39 cellular contexts compared by ENCODE assay signal in genomic region chr1:85748120-85748519, GRCh38.
"Had no signal": no experiment of that assay in that cellular context is flagged by ENCODE, and none has a peak within 500 bp of the region (broad histone marks: within the 10 kb centered on the region; RNA-seq: fewer than 3 reads in every experiment).

No MANE protein-coding gene starts in this region.

- DNase-seq: activated B cell treated with CpG ODN at 0.5 μM for 24 hours; activated CD4-positive, alpha-beta memory T cell treated with anti-CD3 and anti-CD28 coated beads for 36 hours; activated CD4-positive, alpha-beta T cell treated with anti-CD3 and anti-CD28 coated beads for 4 hours; activated CD4-positive, alpha-beta T cell treated with anti-CD3 and anti-CD28 coated beads, Interleukin-2, amount 10 ng/mL, durations not matched to agents 24 days and 14 days; activated CD4-positive, alpha-beta T cell treated with anti-CD3 and anti-CD28 coated beads, Interleukin-2, amount 50 U/mL, for 1 hour; activated CD4-positive, alpha-beta T cell treated with anti-CD3 and anti-CD28 coated beads, Interleukin-2, amount 50 U/mL, for 4 hours; activated CD4-positive, CD25-positive, alpha-beta regulatory T cell treated with anti-CD3 and anti-CD28 coated beads, Interleukin-2, amount 50 U/mL, for 72 hours; activated CD8-positive, alpha-beta memory T cell treated with anti-CD3 and anti-CD28 coated beads, Interleukin-2, amount 50 U/mL, for 4 hours; activated CD8-positive, alpha-beta T cell treated with anti-CD3 and anti-CD28 coated beads for 36 hours; activated effector memory CD4-positive, alpha-beta T cell treated with anti-CD3 and anti-CD28 coated beads, Interleukin-2, amount 50 U/mL, for 16 hours; activated gamma-delta T cell treated with Interleukin-2 at 50 U/mL for 16 hours; activated naive CD4-positive, alpha-beta T cell; activated naive CD4-positive, alpha-beta T cell treated with anti-CD3 and anti-CD28 coated beads for 36 hours; activated naive CD4-positive, alpha-beta T cell treated with anti-CD3 and anti-CD28 coated beads, Interleukin-2, amount 50 U/mL, for 16 hours; activated naive CD8-positive, alpha-beta T cell treated with anti-CD3 and anti-CD28 coated beads for 36 hours; activated T-cell treated with anti-CD3 and anti-CD28 coated beads for 4 hours; activated T-cell treated with anti-CD3 and anti-CD28 coated beads, Interleukin-2, amount 50 U/mL, for 1 hour; activated T-cell treated with anti-CD3 and anti-CD28 coated beads, Interleukin-2, amount 50 U/mL, for 4 hours; activated T-cell treated with anti-CD3 and anti-CD28 coated beads, Interleukin-2, amount 50 U/mL, for 72 hours; adrenal gland; amniotic stem cell; aorta; body of pancreas; brain microvascular endothelial cell; caudate nucleus; cerebellar nuclear complex; T-helper 2 cell; T-helper 9 cell had no signal

- H3K27me3 Mint-ChIP-seq: activated CD4-positive, alpha-beta T cell treated with anti-CD3 and anti-CD28 coated beads, Interleukin-2, amount 10 ng/mL, durations not matched to agents 24 days and 14 days had no signal

- H3K27me3 ChIP-seq: adrenal gland, body of pancreas, brain microvascular endothelial cell, cardiac muscle cell had no signal

- H3K36me3 ChIP-seq: adrenal gland, brain microvascular endothelial cell, cardiac muscle cell had no signal

- H3K27ac Mint-ChIP-seq: activated B cell treated with CpG ODN at 0.5 μM for 24 hours; activated CD4-positive, alpha-beta memory T cell treated with anti-CD3 and anti-CD28 coated beads for 36 hours; activated CD4-positive, alpha-beta T cell treated with anti-CD3 and anti-CD28 coated beads, Interleukin-2, amount 10 ng/mL, durations not matched to agents 24 days and 14 days; activated CD8-positive, alpha-beta T cell treated with anti-CD3 and anti-CD28 coated beads for 36 hours; activated naive CD4-positive, alpha-beta T cell treated with anti-CD3 and anti-CD28 coated beads for 36 hours; activated naive CD4-positive, alpha-beta T cell treated with anti-CD3 and anti-CD28 coated beads, Interleukin-2, amount 50 U/mL, for 72 hours; activated naive CD8-positive, alpha-beta T cell treated with anti-CD3 and anti-CD28 coated beads for 36 hours; activated T-cell treated with anti-CD3 and anti-CD28 coated beads, Interleukin-2, amount 50 U/mL, for 72 hours; activated T-helper 1 cell treated with anti-CD3 and anti-CD28 coated beads, Interleukin-12 subunit alpha, Interleukin-12 subunit beta, Interleukin-2, Interleukin-4 antibody, amounts not matched to agents 30 ng/mL and 10 ng/mL and 1 ng/mL, durations not matched to agents 14 hours and 24 hours and 36 hours; activated T-helper 17 cell treated with anti-CD3 and anti-CD28 coated beads, Interleukin-2, amount 50 U/mL, for 72 hours; T-helper 1 cell treated with Interleukin-12 subunit alpha and Interleukin-12 subunit beta and Interleukin-4 antibody, amounts not matched to agents 30 μg/mL and 1 μg/mL, for 36 hours; T-helper 2 cell treated with Interferon-gamma antibody and Interleukin-4, amounts not matched to agents 5 μg/mL and 100 μg/mL, for 36 hours had no signal

- H3K36me3 Mint-ChIP-seq: activated CD4-positive, alpha-beta memory T cell treated with anti-CD3 and anti-CD28 coated beads for 36 hours; activated naive CD4-positive, alpha-beta T cell treated with anti-CD3 and anti-CD28 coated beads, Interleukin-2, amount 50 U/mL, for 72 hours; activated naive CD8-positive, alpha-beta T cell treated with anti-CD3 and anti-CD28 coated beads for 36 hours had no signal

- H3K4me3 Mint-ChIP-seq: activated B cell treated with CpG ODN at 0.5 μM for 24 hours; activated CD4-positive, alpha-beta memory T cell treated with anti-CD3 and anti-CD28 coated beads for 36 hours; activated CD4-positive, alpha-beta T cell treated with anti-CD3 and anti-CD28 coated beads, Interleukin-2, amount 10 ng/mL, durations not matched to agents 24 days and 14 days; activated CD8-positive, alpha-beta T cell treated with anti-CD3 and anti-CD28 coated beads for 36 hours; activated naive CD4-positive, alpha-beta T cell treated with anti-CD3 and anti-CD28 coated beads for 36 hours; activated naive CD8-positive, alpha-beta T cell treated with anti-CD3 and anti-CD28 coated beads for 36 hours; activated T-cell treated with anti-CD3 and anti-CD28 coated beads, Interleukin-2, amount 50 U/mL, for 4 hours; activated T-cell treated with anti-CD3 and anti-CD28 coated beads, Interleukin-2, amount 50 U/mL, for 72 hours; activated T-helper 1 cell treated with anti-CD3 and anti-CD28 coated beads, Interleukin-12 subunit alpha, Interleukin-12 subunit beta, Interleukin-2, Interleukin-4 antibody, amounts not matched to agents 30 ng/mL and 10 ng/mL and 1 ng/mL, durations not matched to agents 14 hours and 24 hours and 36 hours; activated T-helper 17 cell treated with anti-CD3 and anti-CD28 coated beads, Interleukin-2, amount 50 U/mL, for 72 hours; central memory CD8-positive, alpha-beta T cell; T-helper 1 cell treated with Interleukin-12 subunit alpha and Interleukin-12 subunit beta and Interleukin-4 antibody, amounts not matched to agents 30 μg/mL and 1 μg/mL, for 36 hours; T-helper 2 cell treated with Interferon-gamma antibody and Interleukin-4, amounts not matched to agents 5 μg/mL and 100 μg/mL, for 36 hours had no signal

- H3K4me1 Mint-ChIP-seq: activated B cell treated with CpG ODN at 0.5 μM for 24 hours; activated CD4-positive, alpha-beta T cell treated with anti-CD3 and anti-CD28 coated beads, Interleukin-2, amount 10 ng/mL, durations not matched to agents 24 days and 14 days; activated naive CD8-positive, alpha-beta T cell treated with anti-CD3 and anti-CD28 coated beads for 36 hours; activated T-helper 17 cell treated with anti-CD3 and anti-CD28 coated beads, Interleukin-2, amount 50 U/mL, for 72 hours; central memory CD8-positive, alpha-beta T cell had no signal

- FAIRE-seq: astrocyte, bronchial epithelial cell, TTC549 had no signal

- H3K27ac ChIP-seq: adrenal gland, body of pancreas, brain microvascular endothelial cell, cardiac muscle cell, VCaP had no signal

- H3K4me3 ChIP-seq: adrenal gland, body of pancreas, cardiac muscle cell had no signal

- H3K9me3 Mint-ChIP-seq: activated B cell treated with CpG ODN at 0.5 μM for 24 hours; activated CD4-positive, alpha-beta memory T cell treated with anti-CD3 and anti-CD28 coated beads for 36 hours; activated CD4-positive, alpha-beta T cell treated with anti-CD3 and anti-CD28 coated beads, Interleukin-2, amount 10 ng/mL, durations not matched to agents 24 days and 14 days; activated CD8-positive, alpha-beta T cell treated with anti-CD3 and anti-CD28 coated beads for 36 hours; activated naive CD4-positive, alpha-beta T cell treated with anti-CD3 and anti-CD28 coated beads, Interleukin-2, amount 50 U/mL, for 72 hours; activated naive CD8-positive, alpha-beta T cell treated with anti-CD3 and anti-CD28 coated beads for 36 hours; activated T-cell treated with anti-CD3 and anti-CD28 coated beads, Interleukin-2, amount 50 U/mL, for 4 hours; activated T-cell treated with anti-CD3 and anti-CD28 coated beads, Interleukin-2, amount 50 U/mL, for 72 hours; activated T-helper 1 cell treated with anti-CD3 and anti-CD28 coated beads, Interleukin-12 subunit alpha, Interleukin-12 subunit beta, Interleukin-2, Interleukin-4 antibody, amounts not matched to agents 30 ng/mL and 10 ng/mL and 1 ng/mL, durations not matched to agents 14 hours and 24 hours and 36 hours; activated T-helper 17 cell treated with anti-CD3 and anti-CD28 coated beads, Interleukin-2, amount 50 U/mL, for 72 hours; central memory CD8-positive, alpha-beta T cell; T-helper 1 cell treated with Interleukin-12 subunit alpha and Interleukin-12 subunit beta and Interleukin-4 antibody, amounts not matched to agents 30 μg/mL and 1 μg/mL, for 36 hours; T-helper 2 cell treated with Interferon-gamma antibody and Interleukin-4, amounts not matched to agents 5 μg/mL and 100 μg/mL, for 36 hours had no signal

- H3K9me3 ChIP-seq: adrenal gland, body of pancreas had no signal

- H3K4me1 ChIP-seq: adrenal gland, body of pancreas had no signal

- ATAC-seq: activated CD8-positive, alpha-beta T cell treated with anti-CD3 and anti-CD28 coated beads for 36 hours; activated naive CD4-positive, alpha-beta T cell treated with anti-CD3 and anti-CD28 coated beads, Interleukin-2, amount 50 U/mL, for 72 hours; activated T-cell treated with anti-CD3 and anti-CD28 coated beads, Interleukin-2, amount 50 U/mL, for 4 hours; activated T-cell treated with anti-CD3 and anti-CD28 coated beads, Interleukin-2, amount 50 U/mL, for 72 hours; activated T-helper 17 cell treated with anti-CD3 and anti-CD28 coated beads, Interleukin-2, amount 50 U/mL, for 72 hours; body of pancreas had no signal
